ENCODE assay signal across 32 cellular contexts in genomic region chr4:11366859-11367258, GRCh38.
"Had no signal": no experiment of that assay in that cellular context is flagged by ENCODE, and none has a peak within 500 bp of the region (broad histone marks: within the 10 kb centered on the region; RNA-seq: fewer than 3 reads in every experiment).

No MANE protein-coding gene starts in this region.

- H3K27ac ChIP-seq: adrenal gland, body of pancreas, cardiac muscle cell, foreskin keratinocyte, gastrocnemius medialis had no signal

- ATAC-seq: activated CD4-positive, alpha-beta T cell treated with anti-CD3 and anti-CD28 coated beads for 36 hours; activated CD8-positive, alpha-beta memory T cell treated with anti-CD3 and anti-CD28 coated beads, Interleukin-2, amount 10 ng/mL, durations not matched to agents 7 days and 5 days; activated CD8-positive, alpha-beta T cell treated with anti-CD3 and anti-CD28 coated beads, Interleukin-2, amount 10 ng/mL, durations not matched to agents 7 days and 5 days; activated naive CD8-positive, alpha-beta T cell treated with anti-CD3 and anti-CD28 coated beads, Interleukin-2, amount 50 U/mL, for 24 hours; body of pancreas; effector memory CD8-positive, alpha-beta T cell; foreskin keratinocyte; T-helper 17 cell had no signal

- H3K4me1 Mint-ChIP-seq: activated CD4-positive, alpha-beta T cell treated with anti-CD3 and anti-CD28 coated beads for 36 hours; activated CD4-positive, alpha-beta T cell treated with anti-CD3 and anti-CD28 coated beads, Interleukin-2, amount 10 ng/mL, durations not matched to agents 24 days and 14 days; activated CD8-positive, alpha-beta memory T cell treated with anti-CD3 and anti-CD28 coated beads, Interleukin-2, amount 10 ng/mL, durations not matched to agents 7 days and 5 days; activated naive CD4-positive, alpha-beta T cell treated with anti-CD3 and anti-CD28 coated beads, Interleukin-2, amount 50 U/mL, for 24 hours; activated naive CD8-positive, alpha-beta T cell treated with anti-CD3 and anti-CD28 coated beads, Interleukin-2, amount 50 U/mL, for 24 hours; T-helper 17 cell had no signal

- DNase-seq: activated CD4-positive, alpha-beta memory T cell treated with anti-CD3 and anti-CD28 coated beads for 36 hours; activated CD4-positive, alpha-beta T cell treated with anti-CD3 and anti-CD28 coated beads for 36 hours; activated CD4-positive, alpha-beta T cell treated with anti-CD3 and anti-CD28 coated beads, Interleukin-2, amount 10 ng/mL, durations not matched to agents 24 days and 14 days; activated CD4-positive, CD25-positive, alpha-beta regulatory T cell; activated CD4-positive, CD25-positive, alpha-beta regulatory T cell treated with anti-CD3 and anti-CD28 coated beads, Interleukin-2, amount 50 U/mL, for 72 hours; activated CD8-positive, alpha-beta memory T cell treated with anti-CD3 and anti-CD28 coated beads, Interleukin-2, amount 10 ng/mL, durations not matched to agents 7 days and 5 days; activated CD8-positive, alpha-beta memory T cell treated with anti-CD3 and anti-CD28 coated beads, Interleukin-2, amount 50 U/mL, for 4 hours; activated CD8-positive, alpha-beta T cell treated with anti-CD3 and anti-CD28 coated beads, Interleukin-2, amount 10 ng/mL, durations not matched to agents 7 days and 5 days; activated effector memory CD4-positive, alpha-beta T cell treated with anti-CD3 and anti-CD28 coated beads, Interleukin-2, amount 50 U/mL, for 16 hours; activated naive CD4-positive, alpha-beta T cell treated with anti-CD3 and anti-CD28 coated beads for 36 hours; activated naive CD8-positive, alpha-beta T cell treated with anti-CD3 and anti-CD28 coated beads for 36 hours; activated naive CD8-positive, alpha-beta T cell treated with anti-CD3 and anti-CD28 coated beads, Interleukin-2, amount 50 U/mL, for 24 hours; activated T-cell treated with anti-CD3 and anti-CD28 coated beads, Interleukin-2, amount 50 U/mL, for 1 hour; activated T-cell treated with anti-CD3 and anti-CD28 coated beads, Interleukin-2, amount 50 U/mL, for 48 hours; central memory CD4-positive, alpha-beta T cell; cortex of kidney; effector CD4-positive, alpha-beta T cell; effector memory CD8-positive, alpha-beta T cell; erythroblast; foreskin keratinocyte; glutamatergic neuron; T-helper 1 cell; T-helper 17 cell had no signal

- H3K9me3 Mint-ChIP-seq: activated CD4-positive, alpha-beta memory T cell treated with anti-CD3 and anti-CD28 coated beads for 36 hours; activated CD4-positive, alpha-beta T cell treated with anti-CD3 and anti-CD28 coated beads, Interleukin-2, amount 10 ng/mL, durations not matched to agents 24 days and 14 days; activated naive CD4-positive, alpha-beta T cell treated with anti-CD3 and anti-CD28 coated beads for 36 hours; activated naive CD4-positive, alpha-beta T cell treated with anti-CD3 and anti-CD28 coated beads, Interleukin-2, amount 50 U/mL, for 24 hours; activated naive CD8-positive, alpha-beta T cell treated with anti-CD3 and anti-CD28 coated beads for 36 hours; activated naive CD8-positive, alpha-beta T cell treated with anti-CD3 and anti-CD28 coated beads, Interleukin-2, amount 50 U/mL, for 24 hours; activated T-helper 1 cell treated with anti-CD3 and anti-CD28 coated beads, Interleukin-12 subunit alpha, Interleukin-12 subunit beta, Interleukin-2, Interleukin-4 antibody, amounts not matched to agents 30 ng/mL and 10 ng/mL and 1 ng/mL, durations not matched to agents 14 hours and 24 hours and 36 hours; activated T-helper 2 cell treated with anti-CD3 and anti-CD28 coated beads, Interferon-gamma antibody, Interleukin-2, Interleukin-4, amounts not matched to agents 10 μg/mL and 5 μg/mL and 100 μg/mL, durations not matched to agents 14 hours and 24 hours and 36 hours; effector memory CD8-positive, alpha-beta T cell; T-helper 2 cell treated with Interferon-gamma antibody and Interleukin-4, amounts not matched to agents 5 μg/mL and 100 μg/mL, for 36 hours had no signal

- H3K4me1 ChIP-seq: body of pancreas, foreskin keratinocyte, gastrocnemius medialis had no signal

- H3K27me3 ChIP-seq: adrenal gland, body of pancreas, cardiac muscle cell, gastrocnemius medialis had no signal

- H3K36me3 Mint-ChIP-seq: activated CD4-positive, alpha-beta memory T cell treated with anti-CD3 and anti-CD28 coated beads for 36 hours; activated CD8-positive, alpha-beta memory T cell treated with anti-CD3 and anti-CD28 coated beads, Interleukin-2, amount 10 ng/mL, durations not matched to agents 7 days and 5 days; activated naive CD4-positive, alpha-beta T cell treated with anti-CD3 and anti-CD28 coated beads, Interleukin-2, amount 50 U/mL, for 24 hours had no signal

- H3K27me3 Mint-ChIP-seq: effector memory CD8-positive, alpha-beta T cell had no signal

- H3K9me3 ChIP-seq: adrenal gland, body of pancreas, gastrocnemius medialis had no signal

- H3K27ac Mint-ChIP-seq: activated CD4-positive, alpha-beta memory T cell treated with anti-CD3 and anti-CD28 coated beads for 36 hours; activated CD4-positive, alpha-beta T cell treated with anti-CD3 and anti-CD28 coated beads for 36 hours; activated CD4-positive, alpha-beta T cell treated with anti-CD3 and anti-CD28 coated beads, Interleukin-2, amount 10 ng/mL, durations not matched to agents 24 days and 14 days; activated CD8-positive, alpha-beta memory T cell treated with anti-CD3 and anti-CD28 coated beads, Interleukin-2, amount 10 ng/mL, durations not matched to agents 7 days and 5 days; activated CD8-positive, alpha-beta T cell treated with anti-CD3 and anti-CD28 coated beads, Interleukin-2, amount 10 ng/mL, durations not matched to agents 7 days and 5 days; activated naive CD4-positive, alpha-beta T cell treated with anti-CD3 and anti-CD28 coated beads for 36 hours; activated naive CD4-positive, alpha-beta T cell treated with anti-CD3 and anti-CD28 coated beads, Interleukin-2, amount 50 U/mL, for 24 hours; activated naive CD8-positive, alpha-beta T cell treated with anti-CD3 and anti-CD28 coated beads for 36 hours; activated naive CD8-positive, alpha-beta T cell treated with anti-CD3 and anti-CD28 coated beads, Interleukin-2, amount 50 U/mL, for 24 hours; activated T-helper 1 cell treated with anti-CD3 and anti-CD28 coated beads, Interleukin-12 subunit alpha, Interleukin-12 subunit beta, Interleukin-2, Interleukin-4 antibody, amounts not matched to agents 30 ng/mL and 10 ng/mL and 1 ng/mL, durations not matched to agents 14 hours and 24 hours and 36 hours; activated T-helper 2 cell treated with anti-CD3 and anti-CD28 coated beads, Interferon-gamma antibody, Interleukin-2, Interleukin-4, amounts not matched to agents 10 μg/mL and 5 μg/mL and 100 μg/mL, durations not matched to agents 14 hours and 24 hours and 36 hours; effector memory CD8-positive, alpha-beta T cell; T-helper 17 cell; T-helper 2 cell treated with Interferon-gamma antibody and Interleukin-4, amounts not matched to agents 5 μg/mL and 100 μg/mL, for 36 hours had no signal

- H3K36me3 ChIP-seq: adrenal gland, cardiac muscle cell, esophagus muscularis mucosa, gastrocnemius medialis had no signal

- H3K4me3 ChIP-seq: adrenal gland, body of pancreas, cardiac muscle cell, esophagus muscularis mucosa, gastrocnemius medialis had no signal

- H3K4me3 Mint-ChIP-seq: activated CD4-positive, alpha-beta memory T cell treated with anti-CD3 and anti-CD28 coated beads for 36 hours; activated CD4-positive, alpha-beta T cell treated with anti-CD3 and anti-CD28 coated beads for 36 hours; activated CD4-positive, alpha-beta T cell treated with anti-CD3 and anti-CD28 coated beads, Interleukin-2, amount 10 ng/mL, durations not matched to agents 24 days and 14 days; activated CD8-positive, alpha-beta memory T cell treated with anti-CD3 and anti-CD28 coated beads, Interleukin-2, amount 10 ng/mL, durations not matched to agents 7 days and 5 days; activated CD8-positive, alpha-beta T cell treated with anti-CD3 and anti-CD28 coated beads, Interleukin-2, amount 10 ng/mL, durations not matched to agents 7 days and 5 days; activated naive CD4-positive, alpha-beta T cell treated with anti-CD3 and anti-CD28 coated beads for 36 hours; activated naive CD4-positive, alpha-beta T cell treated with anti-CD3 and anti-CD28 coated beads, Interleukin-2, amount 50 U/mL, for 24 hours; activated naive CD8-positive, alpha-beta T cell treated with anti-CD3 and anti-CD28 coated beads for 36 hours; activated naive CD8-positive, alpha-beta T cell treated with anti-CD3 and anti-CD28 coated beads, Interleukin-2, amount 50 U/mL, for 24 hours; activated T-helper 1 cell treated with anti-CD3 and anti-CD28 coated beads, Interleukin-12 subunit alpha, Interleukin-12 subunit beta, Interleukin-2, Interleukin-4 antibody, amounts not matched to agents 30 ng/mL and 10 ng/mL and 1 ng/mL, durations not matched to agents 14 hours and 24 hours and 36 hours; effector memory CD8-positive, alpha-beta T cell; T-helper 17 cell; T-helper 2 cell treated with Interferon-gamma antibody and Interleukin-4, amounts not matched to agents 5 μg/mL and 100 μg/mL, for 36 hours had no signal
